Comparison of ENCODE assay signal across 1 cellular context in genomic region chr16:11884035-11884434, GRCh38.
TF ChIP-seq lines count a peak whose summit lies in the region.

No MANE protein-coding gene starts in this region.

TF ChIP-seq in HepG2, 621 proteins besides CTCF, POLR2A, EP300 and RAD21:
- TF ChIP-seq PBX3 (CRISPR knock-in tag; IDR thresholded peaks at IDR 0.05; ENCODE audit: borderline replicate concordance) = 0 out of 2 replicates have a peak, but pooled peaks have one; percentile 26
- TF ChIP-seq ZIK1 (CRISPR knock-in tag; IDR thresholded peaks at IDR 0.05; ENCODE audit: borderline replicate concordance, low read depth) = no peak
